In genomic region chr15:50116477-50116876, GRCh38 we compare ENCODE assay signal across 10 cellular contexts. TPM values are rescaled to one million over a fixed set of nuclear protein-coding genes. Genes with fewer than 3 reads are reported as not detected.
DNase-seq lines count a peak whose midpoint lies in the region; TF ChIP-seq lines count a peak whose summit lies in the region.
"Had no signal": no experiment of that assay in that cellular context is flagged by ENCODE, and none has a peak within 500 bp of the region (broad histone marks: within the 10 kb centered on the region; RNA-seq: fewer than 3 reads in every experiment).

No MANE protein-coding gene starts in this region.

- H3K4me1 ChIP-seq in effector memory CD4-positive, alpha-beta T cell (ENCODE audit: control insufficient read depth, insufficient read depth, low read length, poor library complexity, severe bottlenecking) = no peaks in the 10 kb centered on the region

- H3K36me3 ChIP-seq in effector memory CD4-positive, alpha-beta T cell (ENCODE audit: control insufficient read depth, insufficient read depth, low read length) = no peaks in the 10 kb centered on the region

- peak overlapping the region; percentile 75 for H3K27ac Mint-ChIP-seq in activated T-helper 2 cell treated with anti-CD3 and anti-CD28 coated beads, Interferon-gamma antibody, Interleukin-2, Interleukin-4, amounts not matched to agents 10 μg/mL and 5 μg/mL and 100 μg/mL, durations not matched to agents 14 hours and 24 hours and 36 hours
- no peak overlapping the region for H3K27ac Mint-ChIP-seq in nephron progenitor cell

- intact Hi-C loops in activated T-helper 2 cell treated with anti-CD3 and anti-CD28 coated beads, Interferon-gamma antibody, Interleukin-2, Interleukin-4, amounts not matched to agents 10 μg/mL and 5 μg/mL and 100 μg/mL, durations not matched to agents 14 hours and 24 hours and 36 hours (cut with micrococcal nuclease) = loop anchor here (1.0 to 5.0 kb wide), 2 partner anchors 9 to 66 kb away; partner anchors contain the start of gene SLC27A2

- H3K4me1 Mint-ChIP-seq in activated T-helper 2 cell treated with anti-CD3 and anti-CD28 coated beads, Interferon-gamma antibody, Interleukin-2, Interleukin-4, amounts not matched to agents 10 μg/mL and 5 μg/mL and 100 μg/mL, durations not matched to agents 14 hours and 24 hours and 36 hours (ENCODE audit: low read depth) = peaks cover 60% of the 10 kb centered on the region
- peaks cover 19% of the 10 kb centered on the region for H3K4me1 Mint-ChIP-seq in nephron progenitor cell

- no peaks in the 10 kb centered on the region for H3K9me3 ChIP-seq in effector memory CD4-positive, alpha-beta T cell (ENCODE audit: control insufficient read depth, low read length)

- H3K9me3 Mint-ChIP-seq in activated T-helper 2 cell treated with anti-CD3 and anti-CD28 coated beads, Interferon-gamma antibody, Interleukin-2, Interleukin-4, amounts not matched to agents 10 μg/mL and 5 μg/mL and 100 μg/mL, durations not matched to agents 14 hours and 24 hours and 36 hours = peaks cover 6% of the 10 kb centered on the region
- H3K9me3 Mint-ChIP-seq in nephron progenitor cell = no peaks in the 10 kb centered on the region

- TF ChIP-seq CTCF in nephron progenitor cell (IDR thresholded peaks at IDR 0.05) = peak; percentile 16

- no peaks in the 10 kb centered on the region for H3K27me3 ChIP-seq in effector memory CD4-positive, alpha-beta T cell (replicated peaks; ENCODE audit: control insufficient read depth, insufficient read depth, low read length, poor library complexity, severe bottlenecking)

- no peaks in the 10 kb centered on the region for H3K27me3 Mint-ChIP-seq in activated T-helper 2 cell treated with anti-CD3 and anti-CD28 coated beads, Interferon-gamma antibody, Interleukin-2, Interleukin-4, amounts not matched to agents 10 μg/mL and 5 μg/mL and 100 μg/mL, durations not matched to agents 14 hours and 24 hours and 36 hours (ENCODE audit: low read depth)
- peaks cover 5% of the 10 kb centered on the region for H3K27me3 Mint-ChIP-seq in nephron progenitor cell (ENCODE audit: low read depth, poor library complexity)

- H3K4me3 Mint-ChIP-seq in activated T-helper 2 cell treated with anti-CD3 and anti-CD28 coated beads, Interferon-gamma antibody, Interleukin-2, Interleukin-4, amounts not matched to agents 10 μg/mL and 5 μg/mL and 100 μg/mL, durations not matched to agents 14 hours and 24 hours and 36 hours (ENCODE audit: low read depth) = peak overlapping the region; percentile 80
- H3K4me3 Mint-ChIP-seq in nephron progenitor cell = no peak overlapping the region

- peaks cover 57% of the 10 kb centered on the region for H3K36me3 Mint-ChIP-seq in activated T-helper 2 cell treated with anti-CD3 and anti-CD28 coated beads, Interferon-gamma antibody, Interleukin-2, Interleukin-4, amounts not matched to agents 10 μg/mL and 5 μg/mL and 100 μg/mL, durations not matched to agents 14 hours and 24 hours and 36 hours (ENCODE audit: low read depth)
- no peaks in the 10 kb centered on the region for H3K36me3 Mint-ChIP-seq in nephron progenitor cell (ENCODE audit: low read depth)

- peak; percentile 17 for DNase-seq in activated CD4-positive, alpha-beta T cell treated with anti-CD3 and anti-CD28 coated beads for 48 hours
- DNase-seq in activated CD4-positive, alpha-beta T cell treated with anti-CD3 and anti-CD28 coated beads, Interleukin-2, amount 50 U/mL, for 4 hours = no peak
- peak; percentile 18 for DNase-seq in LoVo (ENCODE audit: low spot score)
- DNase-seq in activated T-helper 2 cell treated with anti-CD3 and anti-CD28 coated beads, Interferon-gamma antibody, Interleukin-2, Interleukin-4, amounts not matched to agents 10 μg/mL and 5 μg/mL and 100 μg/mL, durations not matched to agents 14 hours and 24 hours and 36 hours (ENCODE audit: low spot score) = no peak
- DNase-seq in nephron progenitor cell = no peak
- no peak for DNase-seq in effector memory CD4-positive, alpha-beta T cell
- DNase-seq in NCI-H2227 treated with DMSO at 0.1 percent for 48 hours (lab: John Stamatoyannopoulos, UW) = no peak
- DNase-seq in caudate nucleus (lab: John Stamatoyannopoulos, UW) = no peak
- DNase-seq: DND-41, right cardiac atrium had no signal

- no peak overlapping the region for H3K27ac ChIP-seq in effector memory CD4-positive, alpha-beta T cell (ENCODE audit: insufficient read depth, low read length, poor library complexity, severe bottlenecking)
- no peak overlapping the region for H3K27ac ChIP-seq in caudate nucleus (ENCODE audit: low read depth, low read length)

- no peak overlapping the region for H3K4me3 ChIP-seq in effector memory CD4-positive, alpha-beta T cell (ENCODE audit: insufficient read depth, low read depth, low read length, poor library complexity, severe bottlenecking)

RNA-seq across cellular contexts. Expression of gene ATP8B4, which starts 2.6 kb away (rescaled TPM):
- total RNA-seq in activated T-helper 2 cell treated with anti-CD3 and anti-CD28 coated beads, Interferon-gamma antibody, Interleukin-2, Interleukin-4, amounts not matched to agents 10 μg/mL and 5 μg/mL and 100 μg/mL, durations not matched to agents 14 hours and 24 hours and 36 hours = 69.7 and 75.3 TPM in 2 replicates

Comparison
In these comparisons a context has a peak if more than half of its experiments do, and no peak if none do; other contexts are left out.
1. DNase-seq: peak in activated CD4-positive, alpha-beta T cell treated with anti-CD3 and anti-CD28 coated beads for 48 hours (single experiment) and LoVo (single experiment); none in activated CD4-positive, alpha-beta T cell treated with anti-CD3 and anti-CD28 coated beads, Interleukin-2, amount 50 U/mL, for 4 hours (0 of 2), activated T-helper 2 cell treated with anti-CD3 and anti-CD28 coated beads, Interferon-gamma antibody, Interleukin-2, Interleukin-4, amounts not matched to agents 10 μg/mL and 5 μg/mL and 100 μg/mL, durations not matched to agents 14 hours and 24 hours and 36 hours (single experiment), nephron progenitor cell (single experiment), effector memory CD4-positive, alpha-beta T cell (0 of 3), NCI-H2227 treated with DMSO at 0.1 percent for 48 hours (single experiment) and caudate nucleus (0 of 61).